Comparison of ENCODE assay signal across 17 cellular contexts in genomic region chr10:76035010-76035727, GRCh38.
DNase-seq lines count a peak whose midpoint lies in the region; ATAC-seq and TF ChIP-seq lines count a peak whose summit lies in the region.
"Had no signal": no experiment of that assay in that cellular context is flagged by ENCODE, and none has a peak within 500 bp of the region (broad histone marks: within the 10 kb centered on the region; RNA-seq: fewer than 3 reads in every experiment).

No MANE protein-coding gene starts in this region.

- no peak for TF ChIP-seq EP300 in neural cell (conservative IDR thresholded peaks at IDR 0.05; ENCODE audit: poor library complexity, severe bottlenecking)

- peaks cover 17% of the 10 kb centered on the region for H3K9me3 ChIP-seq in endodermal cell (ENCODE audit: control insufficient read depth, low read length)
- no peaks in the 10 kb centered on the region for H3K9me3 ChIP-seq in neural cell (ENCODE audit: low read length)
- no peaks in the 10 kb centered on the region for H3K9me3 ChIP-seq in upper lobe of right lung
- H3K9me3 ChIP-seq: colonic mucosa, thyroid gland had no signal

- WGBS in endodermal cell (ENCODE audit: insufficient coverage in 1 of 2, insufficient read length in 1 of 2), 2 experiments: 62 to 84% methylated on average over 9 to 12 of the region's 12 CpGs

- H3K27ac ChIP-seq in endodermal cell (ENCODE audit: low read depth, low read length) (peak overlapping the region; percentile 92), neural cell (ENCODE audit: low read length) (peak overlapping the region; percentile 48), upper lobe of right lung (no peak overlapping the region)
- H3K27ac ChIP-seq: colonic mucosa, epithelial cell of prostate, thyroid gland had no signal

- TF ChIP-seq CTCF in endodermal cell (conservative IDR thresholded peaks at IDR 0.05): no peak
- TF ChIP-seq CTCF in neural cell (IDR thresholded peaks at IDR 0.05; ENCODE audit: poor library complexity, severe bottlenecking): no peak
- TF ChIP-seq CTCF in upper lobe of right lung (IDR thresholded peaks at IDR 0.05): no peak

- no peaks in the 10 kb centered on the region for H3K4me1 Mint-ChIP-seq in endodermal cell

- H3K9me3 Mint-ChIP-seq in endodermal cell: peaks cover 14% of the 10 kb centered on the region

- no peaks in the 10 kb centered on the region for H4K20me1 ChIP-seq in neural cell (ENCODE audit: insufficient read depth)

- no peak overlapping the region for H3K4me2 ChIP-seq in neural cell (ENCODE audit: low read length)

- H3K36me3 ChIP-seq in endodermal cell (ENCODE audit: control insufficient read depth, insufficient read depth, low read length): no peaks in the 10 kb centered on the region
- H3K36me3 ChIP-seq in neural cell (ENCODE audit: insufficient read depth, low read length): no peaks in the 10 kb centered on the region
- H3K36me3 ChIP-seq in upper lobe of right lung: no peaks in the 10 kb centered on the region
- H3K36me3 ChIP-seq: colonic mucosa, thyroid gland had no signal

- DNase-seq in NCI-H748 (lab: John Stamatoyannopoulos, UW; ENCODE audit: unreplicated experiment): peak; percentile 3
- DNase-seq in NCI-H748 treated with DMSO at 0.1 percent for 48 hours (lab: John Stamatoyannopoulos, UW): no peak
- no peak for DNase-seq in endodermal cell
- no peak for DNase-seq in superior temporal gyrus (ENCODE audit: extremely low spot score)
- no peak for DNase-seq in upper lobe of right lung
- DNase-seq: activated CD4-positive, alpha-beta T cell treated with anti-CD3 and anti-CD28 coated beads for 48 hours; colonic mucosa; DND-41; HCEC 1CT; left colon; NCI-H1930; thyroid gland had no signal

- no peaks in the 10 kb centered on the region for H3K9me2 ChIP-seq in neural cell (ENCODE audit: insufficient read depth, low read length)

- H3K4me3 ChIP-seq in endodermal cell (ENCODE audit: low read length) (no peak overlapping the region), neural cell (ENCODE audit: low read length) (no peak overlapping the region), upper lobe of right lung (no peak overlapping the region)
- H3K4me3 ChIP-seq: colonic mucosa, skin epidermis, thyroid gland had no signal

- no peaks in the 10 kb centered on the region for H3K36me3 Mint-ChIP-seq in endodermal cell (ENCODE audit: low read depth)

- H3K27me3 Mint-ChIP-seq in endodermal cell (ENCODE audit: insufficient read depth): no peaks in the 10 kb centered on the region

- H3K4me1 ChIP-seq in endodermal cell (ENCODE audit: control insufficient read depth, insufficient read depth, low read length): no peaks in the 10 kb centered on the region
- peaks cover 22% of the 10 kb centered on the region for H3K4me1 ChIP-seq in upper lobe of right lung
- H3K4me1 ChIP-seq: colonic mucosa, thyroid gland had no signal

- intact Hi-C loops in upper lobe of right lung (cut with DNase I): loop anchor here (5.0 kb wide), 1 partner anchor 638 kb away; no protein-coding TSS in a partner anchor

- no peaks in the 10 kb centered on the region for H3F3A ChIP-seq in neural cell (ENCODE audit: insufficient read depth, low read length, poor library complexity, severe bottlenecking)

- H3K27me3 ChIP-seq in endodermal cell (ENCODE audit: control insufficient read depth, insufficient read depth, low read length, poor library complexity, severe bottlenecking) (no peaks in the 10 kb centered on the region), neural cell (ENCODE audit: insufficient read depth, low read depth, low read length) (no peaks in the 10 kb centered on the region), upper lobe of right lung (no peaks in the 10 kb centered on the region)
- H3K27me3 ChIP-seq: colonic mucosa, thyroid gland had no signal

- no peaks in the 10 kb centered on the region for H3K79me2 ChIP-seq in neural cell (replicated peaks; ENCODE audit: insufficient read depth, low read length)

- ATAC-seq in upper lobe of right lung: no peak
- ATAC-seq in GM19324 (IDR thresholded peaks at IDR 0.05; ENCODE audit: low FRiP score, unreplicated experiment): no peak
- no peak for ATAC-seq in HG02973 (IDR thresholded peaks at IDR 0.05; ENCODE audit: unreplicated experiment)
- ATAC-seq: left colon had no signal

- H2AFZ ChIP-seq in neural cell (ENCODE audit: low read depth, low read length): no peak overlapping the region

- TF ChIP-seq RAD21 in neural cell (conservative IDR thresholded peaks at IDR 0.05): no peak

- H3K4me3 Mint-ChIP-seq in endodermal cell: no peak overlapping the region

- H3K9ac ChIP-seq in endodermal cell (ENCODE audit: extremely low read depth, low read length, poor library complexity, severe bottlenecking): no peak overlapping the region
- peak overlapping the region; percentile 47 for H3K9ac ChIP-seq in neural cell (ENCODE audit: low read length)

- no peak overlapping the region for H3K27ac Mint-ChIP-seq in endodermal cell

TF ChIP-seq in neural cell, 6 proteins besides CTCF, POLR2A, EP300 and RAD21:
- no peak for TF ChIP-seq EZH2 (IDR thresholded peaks at IDR 0.05; ENCODE audit: borderline replicate concordance, insufficient read depth, low read length, poor library complexity, severe bottlenecking)
- TF ChIP-seq, protein P1, sequence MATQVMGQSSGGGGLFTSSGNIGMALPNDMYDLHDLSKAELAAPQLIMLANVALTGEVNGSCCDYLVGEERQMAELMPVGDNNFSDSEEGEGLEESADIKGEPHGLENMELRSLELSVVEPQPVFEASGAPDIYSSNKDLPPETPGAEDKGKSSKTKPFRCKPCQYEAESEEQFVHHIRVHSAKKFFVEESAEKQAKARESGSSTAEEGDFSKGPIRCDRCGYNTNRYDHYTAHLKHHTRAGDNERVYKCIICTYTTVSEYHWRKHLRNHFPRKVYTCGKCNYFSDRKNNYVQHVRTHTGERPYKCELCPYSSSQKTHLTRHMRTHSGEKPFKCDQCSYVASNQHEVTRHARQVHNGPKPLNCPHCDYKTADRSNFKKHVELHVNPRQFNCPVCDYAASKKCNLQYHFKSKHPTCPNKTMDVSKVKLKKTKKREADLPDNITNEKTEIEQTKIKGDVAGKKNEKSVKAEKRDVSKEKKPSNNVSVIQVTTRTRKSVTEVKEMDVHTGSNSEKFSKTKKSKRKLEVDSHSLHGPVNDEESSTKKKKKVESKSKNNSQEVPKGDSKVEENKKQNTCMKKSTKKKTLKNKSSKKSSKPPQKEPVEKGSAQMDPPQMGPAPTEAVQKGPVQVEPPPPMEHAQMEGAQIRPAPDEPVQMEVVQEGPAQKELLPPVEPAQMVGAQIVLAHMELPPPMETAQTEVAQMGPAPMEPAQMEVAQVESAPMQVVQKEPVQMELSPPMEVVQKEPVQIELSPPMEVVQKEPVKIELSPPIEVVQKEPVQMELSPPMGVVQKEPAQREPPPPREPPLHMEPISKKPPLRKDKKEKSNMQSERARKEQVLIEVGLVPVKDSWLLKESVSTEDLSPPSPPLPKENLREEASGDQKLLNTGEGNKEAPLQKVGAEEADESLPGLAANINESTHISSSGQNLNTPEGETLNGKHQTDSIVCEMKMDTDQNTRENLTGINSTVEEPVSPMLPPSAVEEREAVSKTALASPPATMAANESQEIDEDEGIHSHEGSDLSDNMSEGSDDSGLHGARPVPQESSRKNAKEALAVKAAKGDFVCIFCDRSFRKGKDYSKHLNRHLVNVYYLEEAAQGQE (IDR thresholded peaks at IDR 0.05; ENCODE audit: borderline replicate concordance): no peak
- TF ChIP-seq TAF1 (IDR thresholded peaks at IDR 0.05; ENCODE audit: low read depth): no peak
- TF ChIP-seq POLR2AphosphoS5 (IDR thresholded peaks at IDR 0.05): no peak
- no peak for TF ChIP-seq MXI1 (conservative IDR thresholded peaks at IDR 0.05; ENCODE audit: poor library complexity, severe bottlenecking)
- TF ChIP-seq SMC3 (conservative IDR thresholded peaks at IDR 0.05; ENCODE audit: poor library complexity): no peak
